ENCODE assay signal across 1 cellular context in genomic region chr9:131578016-131578415, GRCh38.
TF ChIP-seq lines count a peak whose summit lies in the region.

No MANE protein-coding gene starts in this region.

TF ChIP-seq in IMR-90, 13 proteins besides CTCF, POLR2A, EP300 and RAD21 (continued from another document):
- TF ChIP-seq, protein P1, sequence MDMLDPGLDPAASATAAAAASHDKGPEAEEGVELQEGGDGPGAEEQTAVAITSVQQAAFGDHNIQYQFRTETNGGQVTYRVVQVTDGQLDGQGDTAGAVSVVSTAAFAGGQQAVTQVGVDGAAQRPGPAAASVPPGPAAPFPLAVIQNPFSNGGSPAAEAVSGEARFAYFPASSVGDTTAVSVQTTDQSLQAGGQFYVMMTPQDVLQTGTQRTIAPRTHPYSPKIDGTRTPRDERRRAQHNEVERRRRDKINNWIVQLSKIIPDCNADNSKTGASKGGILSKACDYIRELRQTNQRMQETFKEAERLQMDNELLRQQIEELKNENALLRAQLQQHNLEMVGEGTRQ (IDR thresholded peaks at IDR 0.05; ENCODE audit: low read depth, low read length), result no peak
- TF ChIP-seq MAZ (IDR thresholded peaks at IDR 0.05; ENCODE audit: borderline replicate concordance, low read depth, low read length), result no peak
- TF ChIP-seq MAFK (IDR thresholded peaks at IDR 0.05; ENCODE audit: low read depth, low read length), result no peak
- TF ChIP-seq CHD1 (IDR thresholded peaks at IDR 0.05; ENCODE audit: low read depth, low read length), result no peak
